In genomic region chr16:67594256-67594915, GRCh38 we compare ENCODE assay signal across 16 cellular contexts. TPM values are rescaled to one million over a fixed set of nuclear protein-coding genes. Genes with fewer than 3 reads are reported as not detected.
DNase-seq lines count a peak whose midpoint lies in the region; ATAC-seq and TF ChIP-seq lines count a peak whose summit lies in the region.
"Had no signal": no experiment of that assay in that cellular context is flagged by ENCODE, and none has a peak within 500 bp of the region (broad histone marks: within the 10 kb centered on the region; RNA-seq: fewer than 3 reads in every experiment).

No MANE protein-coding gene starts in this region.

- no peak overlapping the region for H2BK12ac ChIP-seq in H9 (ENCODE audit: insufficient read length, low read depth, low read length)

- H3T11ph ChIP-seq in H9 (ENCODE audit: low read length), result no peak overlapping the region

- H3K79me2 ChIP-seq in H9 (ENCODE audit: insufficient read depth, low read length), result peaks cover 7% of the 10 kb centered on the region; the same call in 1 of the 2 replicates

- TF ChIP-seq CTCF in H9 (conservative IDR thresholded peaks at IDR 0.05) (no peak), endothelial cell (IDR thresholded peaks at IDR 0.05; ENCODE audit: unreplicated experiment) (no peak), neutrophil (IDR thresholded peaks at IDR 0.05) (no peak)

- peak overlapping the region; percentile 23 for H3K4me2 ChIP-seq in H9 (ENCODE audit: insufficient read depth, insufficient read length, low read length)

- H3K27me3 Mint-ChIP-seq in H9 (ENCODE audit: low read depth) (no peaks in the 10 kb centered on the region), T-helper 17 cell (no peaks in the 10 kb centered on the region), endothelial cell (ENCODE audit: unreplicated experiment) (no peaks in the 10 kb centered on the region)

- H4K91ac ChIP-seq in H9 (ENCODE audit: insufficient read length, low read depth, low read length), result no peak overlapping the region

- H3K36me3 ChIP-seq in neutrophil, result peaks cover 10% of the 10 kb centered on the region

- no peak overlapping the region for H3K4ac ChIP-seq in H9 (ENCODE audit: low read depth, low read length)

- H3K4me1 ChIP-seq in H9 (ENCODE audit: insufficient read depth, low read length) (peaks cover 9% of the 10 kb centered on the region), neutrophil (ENCODE audit: control insufficient read depth in 1 of 2, insufficient read depth in 1 of 2, low read depth in 1 of 2, low read length in 1 of 2) (no peaks in the 10 kb centered on the region)

- no peak overlapping the region for H2BK15ac ChIP-seq in H9 (ENCODE audit: low read depth, low read length)

- peaks cover 41 to 57% of the 10 kb centered on the region in 2 experiments for H3K4me1 Mint-ChIP-seq in H9
- peaks cover 33% of the 10 kb centered on the region for H3K4me1 Mint-ChIP-seq in T-helper 17 cell
- peaks cover 29% of the 10 kb centered on the region for H3K4me1 Mint-ChIP-seq in endothelial cell (ENCODE audit: unreplicated experiment)

- H4K20me1 ChIP-seq in H9 (ENCODE audit: control insufficient read depth, insufficient read depth, insufficient read length), result no peaks in the 10 kb centered on the region

- H3K18ac ChIP-seq in H9 (ENCODE audit: insufficient read length, low read depth, low read length), result no peak overlapping the region

- H3K4me3 Mint-ChIP-seq in H9 (peak overlapping the region; percentile 20 to 68; a peak in 4 of 5 replicates), T-helper 17 cell (no peak overlapping the region), endothelial cell (ENCODE audit: unreplicated experiment) (peak overlapping the region; percentile 5)

- no peak overlapping the region for H3K56ac ChIP-seq in H9 (ENCODE audit: insufficient read length, low read depth, low read length)

- H3K79me1 ChIP-seq in H9 (ENCODE audit: insufficient read depth, low read depth, low read length, poor library complexity, severe bottlenecking), result no peaks in the 10 kb centered on the region

- no peak for DNase-seq in H9
- no peak for DNase-seq in T-helper 17 cell
- no peak for DNase-seq in endothelial cell (ENCODE audit: low spot score)
- DNase-seq in NOMO-1 treated with DMSO at 0.1 percent for 48 hours (lab: John Stamatoyannopoulos, UW; ENCODE audit: unreplicated experiment), result no peak
- DNase-seq in NK-92 treated with Interleukin-12 subunit alpha and Interleukin-12 subunit beta, amount 100 ng/mL, for 24 hours (lab: John Stamatoyannopoulos, UW), result no peak
- DNase-seq: activated naive CD4-positive, alpha-beta T cell treated with anti-CD3 and anti-CD28 coated beads, Interleukin-2, amount 50 U/mL, for 16 hours; DMS79 treated with DMSO at 0.1 percent for 48 hours; effector CD4-positive, alpha-beta T cell; NCI-H1694 treated with DMSO at 0.1 percent for 48 hours; NCI-H524; trophoblast cell had no signal

- H3K23me2 ChIP-seq in H9 (ENCODE audit: insufficient read length, low read depth, low read length, poor library complexity, severe bottlenecking), result no peaks in the 10 kb centered on the region

- no peak overlapping the region for H3K9ac ChIP-seq in H9 (ENCODE audit: extremely low read depth, insufficient read length, low read length)

- no peak overlapping the region for H3K4me3 ChIP-seq in neutrophil (ENCODE audit: low read depth in 1 of 2, low read length in 1 of 2)
- H3K4me3 ChIP-seq: SK-N-MC had no signal

- no peak overlapping the region for H2AK5ac ChIP-seq in H9 (ENCODE audit: insufficient read length, low read length)

- H3K9me3 Mint-ChIP-seq in H9 (no peaks in the 10 kb centered on the region), endothelial cell (ENCODE audit: unreplicated experiment) (no peaks in the 10 kb centered on the region)

- WGBS in H9 (ENCODE audit: extremely low coverage, insufficient read length, low lambda C conversion rate), result no CpG with 5 or more reads among the region's 5 CpGs

- no peak overlapping the region for H3K14ac ChIP-seq in H9 (ENCODE audit: insufficient read depth, low read length)

- no peak overlapping the region for H4K8ac ChIP-seq in H9 (replicated peaks; ENCODE audit: insufficient read length, low read depth, low read length)

- peak overlapping the region; percentile 54 for H3K27ac ChIP-seq in H9 (ENCODE audit: insufficient read length, low read depth, low read length)
- peak overlapping the region; percentile 43 for H3K27ac ChIP-seq in neutrophil
- H3K27ac ChIP-seq: SK-N-MC had no signal

- H3K9me3 ChIP-seq in H9 (ENCODE audit: control insufficient read depth, low read depth, low read length), result no peaks in the 10 kb centered on the region
- H3K9me3 ChIP-seq in T-helper 17 cell (ENCODE audit: control insufficient read depth, low read length, poor library complexity, severe bottlenecking), result no peaks in the 10 kb centered on the region
- H3K9me3 ChIP-seq in neutrophil, result no peaks in the 10 kb centered on the region

- H3K36me3 Mint-ChIP-seq in H9 (ENCODE audit: insufficient read depth in 1 of 3, low read depth in 3 of 3) (peaks cover 2 to 18% (median 13%) of the 10 kb centered on the region in 3 experiments; a peak in 5 of 7 replicates), T-helper 17 cell (ENCODE audit: low read depth) (peaks cover 4% of the 10 kb centered on the region), endothelial cell (ENCODE audit: low read depth, unreplicated experiment) (no peaks in the 10 kb centered on the region)

- no peak overlapping the region for H2AFZ ChIP-seq in H9 (ENCODE audit: low read length)

- H3K23ac ChIP-seq in H9 (ENCODE audit: insufficient read length, low read depth, low read length), result no peak overlapping the region

- H2BK20ac ChIP-seq in H9 (ENCODE audit: low read depth, low read length, poor library complexity, severe bottlenecking), result no peak overlapping the region

- no peak overlapping the region for H4K5ac ChIP-seq in H9 (ENCODE audit: insufficient read length, low read depth, low read length)

- H2BK5ac ChIP-seq in H9 (ENCODE audit: insufficient read length, low read length), result no peak overlapping the region

- H2BK120ac ChIP-seq in H9 (ENCODE audit: low read depth, low read length, poor library complexity, severe bottlenecking), result no peak overlapping the region

- H3K27me3 ChIP-seq in H9 (ENCODE audit: insufficient read depth, low read length) (no peaks in the 10 kb centered on the region), neutrophil (no peaks in the 10 kb centered on the region)

- peak overlapping the region; percentile 59 to 99 (median 83); a peak in 6 of 7 replicates for H3K27ac Mint-ChIP-seq in H9
- H3K27ac Mint-ChIP-seq in T-helper 17 cell, result peak overlapping the region; percentile 67
- H3K27ac Mint-ChIP-seq in endothelial cell (ENCODE audit: unreplicated experiment), result peak overlapping the region; percentile 89

- ATAC-seq in T-helper 17 cell, result no peak
- ATAC-seq in HG03280 (IDR thresholded peaks at IDR 0.05; ENCODE audit: unreplicated experiment), result no peak
- no peak for ATAC-seq in HG02588 (IDR thresholded peaks at IDR 0.05; ENCODE audit: unreplicated experiment)

RNA-seq across cellular contexts. Expression of gene CTCF, which starts 32.1 kb away (rescaled TPM):
- total RNA-seq in H9 (2021) (87.3 and 88.5 TPM in 2 replicates), T-helper 17 cell (10 to 100 TPM; 48.5 to 57.8 TPM), endothelial cell (ENCODE audit: unreplicated experiment) (40.1 TPM)

RNA-seq across cellular contexts. Expression of gene CARMIL2, which starts 50.6 kb away (rescaled TPM):
- 57.7 and 58.5 TPM in 2 replicates for total RNA-seq in H9 (2021)
- total RNA-seq in T-helper 17 cell, result 100 to 1,000 TPM; 144 to 145 TPM
- 3.6 TPM for total RNA-seq in endothelial cell (ENCODE audit: unreplicated experiment)
- total RNA-seq: bronchial epithelial cell had no signal

Comparison
In these comparisons a context has a peak if more than half of its experiments do, and no peak if none do; other contexts are left out.
1. RNA of gene CARMIL2, which starts 50.6 kb away (total RNA-seq): 144 to 145 TPM in T-helper 17 cell and 57.7 to 58.5 TPM in H9; 3.6 TPM in endothelial cell (single experiment); every median in the first group is over 10 times any median in the second.
2. Peak in every context shown above with its lines, with median percentiles within 50 percentile points of each other: H3K27ac Mint-ChIP-seq.